37 cellular contexts compared by ENCODE assay signal in the genomic region with DNA sequence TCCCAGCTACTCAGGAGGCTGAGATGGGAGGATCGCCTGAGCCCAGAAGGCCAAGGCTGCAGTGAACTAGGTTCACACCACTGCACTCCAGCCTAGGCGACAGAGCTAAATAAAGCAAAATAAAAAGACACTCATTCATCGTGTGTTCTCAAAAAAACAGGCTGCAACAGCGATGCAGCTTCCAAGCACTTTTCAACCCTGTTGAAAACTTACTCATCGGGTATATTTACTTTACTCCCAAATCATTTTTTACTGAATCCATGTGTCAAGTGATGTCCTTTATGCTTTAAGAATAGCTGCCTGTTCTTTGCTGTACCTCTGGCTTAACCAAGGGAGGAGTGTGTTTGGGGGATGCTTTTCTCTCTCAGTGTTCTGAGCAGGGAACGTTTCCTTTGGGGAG. TPM values are rescaled to one million over a fixed set of nuclear protein-coding genes. Genes with fewer than 3 reads are reported as not detected.
"Had no signal": no experiment of that assay in that cellular context is flagged by ENCODE, and none has a peak within 500 bp of the region (broad histone marks: within the 10 kb centered on the region; RNA-seq: fewer than 3 reads in every experiment).

No MANE protein-coding gene starts in this region.

- DNase-seq: activated CD4-positive, alpha-beta memory T cell treated with anti-CD3 and anti-CD28 coated beads for 36 hours; activated CD4-positive, alpha-beta T cell treated with anti-CD3 and anti-CD28 coated beads, Interleukin-2, amount 10 ng/mL, durations not matched to agents 24 days and 14 days; activated CD8-positive, alpha-beta memory T cell treated with anti-CD3 and anti-CD28 coated beads, Interleukin-2, amount 50 U/mL, for 4 hours; activated gamma-delta T cell; activated naive CD4-positive, alpha-beta T cell treated with anti-CD3 and anti-CD28 coated beads, Interleukin-2, amount 50 U/mL, for 16 hours; activated T-cell treated with anti-CD3 and anti-CD28 coated beads, Interleukin-2, amount 50 U/mL, for 1 hour; anterior cingulate cortex; body of pancreas; cerebellar nuclear complex; colonic mucosa; dorsolateral prefrontal cortex; effector memory CD4-positive, alpha-beta T cell; erythroblast; foreskin keratinocyte; heart left ventricle; midbrain; naive thymus-derived CD4-positive, alpha-beta T cell; occipital lobe; psoas muscle; sigmoid colon; small intestine; stimulated activated CD4-positive, alpha-beta T cell treated with anti-CD3 and anti-CD28 coated beads, Interleukin-4, amount 100 ng/mL, for 4 hours; stimulated activated CD8-positive, alpha-beta memory T cell treated with anti-CD3 and anti-CD28 coated beads, Interleukin-4, amount 100 ng/mL, for 48 hours; stimulated activated naive CD8-positive, alpha-beta T cell treated with anti-CD3 and anti-CD28 coated beads, Interleukin-15, amount 100 ng/mL, for 72 hours; substantia nigra; T-helper 1 cell; upper lobe of right lung had no signal

- H3K9me3 Mint-ChIP-seq: activated CD4-positive, alpha-beta memory T cell treated with anti-CD3 and anti-CD28 coated beads for 36 hours; activated CD4-positive, alpha-beta T cell treated with anti-CD3 and anti-CD28 coated beads, Interleukin-2, amount 10 ng/mL, durations not matched to agents 24 days and 14 days; activated T-helper 1 cell treated with anti-CD3 and anti-CD28 coated beads, Interleukin-12 subunit alpha, Interleukin-12 subunit beta, Interleukin-2, Interleukin-4 antibody, amounts not matched to agents 30 ng/mL and 10 ng/mL and 1 ng/mL, durations not matched to agents 14 hours and 24 hours and 36 hours; naive thymus-derived CD4-positive, alpha-beta T cell; neural crest cell; stimulated activated memory B cell treated with anti-CD40 and anti-IgM and Interleukin-4, amounts not matched to agents 10 μg/mL and 1 μg/mL and 100 μg/mL, for 72 hours; stimulated activated naive CD8-positive, alpha-beta T cell treated with anti-CD3 and anti-CD28 coated beads, Interleukin-15, amount 100 ng/mL, for 72 hours; T-helper 2 cell treated with Interferon-gamma antibody and Interleukin-4, amounts not matched to agents 5 μg/mL and 100 μg/mL, for 36 hours had no signal

- H3K4me3 ChIP-seq: body of pancreas, cardiac muscle cell, colonic mucosa, sigmoid colon had no signal

- H3K27me3 Mint-ChIP-seq: activated CD4-positive, alpha-beta T cell treated with anti-CD3 and anti-CD28 coated beads, Interleukin-2, amount 10 ng/mL, durations not matched to agents 24 days and 14 days had no signal

- H3K9ac ChIP-seq: parathyroid adenoma had no signal

- H3K4me3 Mint-ChIP-seq: activated CD4-positive, alpha-beta memory T cell treated with anti-CD3 and anti-CD28 coated beads for 36 hours; activated T-helper 1 cell treated with anti-CD3 and anti-CD28 coated beads, Interleukin-12 subunit alpha, Interleukin-12 subunit beta, Interleukin-2, Interleukin-4 antibody, amounts not matched to agents 30 ng/mL and 10 ng/mL and 1 ng/mL, durations not matched to agents 14 hours and 24 hours and 36 hours; stimulated activated naive CD8-positive, alpha-beta T cell treated with anti-CD3 and anti-CD28 coated beads, Interleukin-15, amount 100 ng/mL, for 72 hours had no signal

- H2AFZ ChIP-seq: parathyroid adenoma had no signal

- H3K27ac Mint-ChIP-seq: activated CD4-positive, alpha-beta memory T cell treated with anti-CD3 and anti-CD28 coated beads for 36 hours; activated CD4-positive, alpha-beta T cell treated with anti-CD3 and anti-CD28 coated beads, Interleukin-2, amount 10 ng/mL, durations not matched to agents 24 days and 14 days; activated T-helper 1 cell treated with anti-CD3 and anti-CD28 coated beads, Interleukin-12 subunit alpha, Interleukin-12 subunit beta, Interleukin-2, Interleukin-4 antibody, amounts not matched to agents 30 ng/mL and 10 ng/mL and 1 ng/mL, durations not matched to agents 14 hours and 24 hours and 36 hours; naive thymus-derived CD4-positive, alpha-beta T cell; stimulated activated naive CD8-positive, alpha-beta T cell treated with anti-CD3 and anti-CD28 coated beads, Interleukin-15, amount 100 ng/mL, for 72 hours; T-helper 2 cell treated with Interferon-gamma antibody and Interleukin-4, amounts not matched to agents 5 μg/mL and 100 μg/mL, for 36 hours had no signal

- H3K79me2 ChIP-seq: parathyroid adenoma had no signal

- H3K4me1 ChIP-seq: colonic mucosa, foreskin keratinocyte, parathyroid adenoma, psoas muscle, upper lobe of right lung had no signal

- H3K9me3 ChIP-seq: body of pancreas, colonic mucosa, heart left ventricle, psoas muscle, sigmoid colon, upper lobe of right lung had no signal

- H3K36me3 ChIP-seq: cardiac muscle cell, colonic mucosa, heart left ventricle, sigmoid colon, upper lobe of right lung had no signal

- H3K27me3 ChIP-seq: body of pancreas, cardiac muscle cell, colonic mucosa, foreskin keratinocyte, heart left ventricle, sigmoid colon, upper lobe of right lung had no signal

- H3K36me3 Mint-ChIP-seq: activated CD4-positive, alpha-beta memory T cell treated with anti-CD3 and anti-CD28 coated beads for 36 hours; naive thymus-derived CD4-positive, alpha-beta T cell; stimulated activated memory B cell treated with anti-CD40 and anti-IgM and Interleukin-4, amounts not matched to agents 10 μg/mL and 1 μg/mL and 100 μg/mL, for 72 hours had no signal

- ATAC-seq: body of pancreas; naive thymus-derived CD4-positive, alpha-beta T cell; psoas muscle; stimulated activated memory B cell treated with anti-CD40 and anti-IgM and Interleukin-4, amounts not matched to agents 10 μg/mL and 1 μg/mL and 100 μg/mL, for 72 hours; stimulated activated naive CD8-positive, alpha-beta T cell treated with anti-CD3 and anti-CD28 coated beads, Interleukin-15, amount 100 ng/mL, for 72 hours; upper lobe of right lung had no signal

- H3K27ac ChIP-seq: body of pancreas, cardiac muscle cell, colonic mucosa, dorsolateral prefrontal cortex, foreskin keratinocyte, heart left ventricle, parathyroid adenoma, psoas muscle, upper lobe of right lung had no signal

RNA-seq across cellular contexts. Expression of a gene that starts 1.5 kb away (rescaled TPM):
- total RNA-seq: activated CD4-positive, alpha-beta memory T cell treated with anti-CD3 and anti-CD28 coated beads for 36 hours; activated CD4-positive, alpha-beta T cell treated with anti-CD3 and anti-CD28 coated beads, Interleukin-2, amount 10 ng/mL, durations not matched to agents 24 days and 14 days; activated CD8-positive, alpha-beta memory T cell treated with anti-CD3 and anti-CD28 coated beads for 36 hours; activated T-helper 1 cell treated with anti-CD3 and anti-CD28 coated beads, Interleukin-12 subunit alpha, Interleukin-12 subunit beta, Interleukin-2, Interleukin-4 antibody, amounts not matched to agents 30 ng/mL and 10 ng/mL and 1 ng/mL, durations not matched to agents 14 hours and 24 hours and 36 hours; colonic mucosa; foreskin keratinocyte; kidney epithelial cell; naive thymus-derived CD4-positive, alpha-beta T cell had no signal
- polyA plus RNA-seq: cardiac muscle cell; foreskin keratinocyte; naive thymus-derived CD4-positive, alpha-beta T cell had no signal

RNA-seq across cellular contexts. Expression of a gene that starts 39.8 kb away (rescaled TPM):
- total RNA-seq: activated CD4-positive, alpha-beta memory T cell treated with anti-CD3 and anti-CD28 coated beads for 36 hours; activated CD4-positive, alpha-beta T cell treated with anti-CD3 and anti-CD28 coated beads, Interleukin-2, amount 10 ng/mL, durations not matched to agents 24 days and 14 days; activated CD8-positive, alpha-beta memory T cell treated with anti-CD3 and anti-CD28 coated beads for 36 hours; activated T-helper 1 cell treated with anti-CD3 and anti-CD28 coated beads, Interleukin-12 subunit alpha, Interleukin-12 subunit beta, Interleukin-2, Interleukin-4 antibody, amounts not matched to agents 30 ng/mL and 10 ng/mL and 1 ng/mL, durations not matched to agents 14 hours and 24 hours and 36 hours; body of pancreas; cardiac muscle cell; colonic mucosa; dorsolateral prefrontal cortex; foreskin keratinocyte; heart left ventricle; kidney epithelial cell; lower leg skin; naive thymus-derived CD4-positive, alpha-beta T cell; neural crest cell; occipital lobe; psoas muscle; sigmoid colon; upper lobe of right lung had no signal
- polyA plus RNA-seq: adipose tissue; cardiac muscle cell; foreskin keratinocyte; heart left ventricle; naive thymus-derived CD4-positive, alpha-beta T cell; psoas muscle; sigmoid colon; small intestine had no signal
